In genomic region chr10:80486151-80486692, GRCh38 we compare ENCODE assay signal across 11 cellular contexts. TPM values are rescaled to one million over a fixed set of nuclear protein-coding genes. Genes with fewer than 3 reads are reported as not detected.
DNase-seq lines count a peak whose midpoint lies in the region; TF ChIP-seq lines count a peak whose summit lies in the region.
"Had no signal": no experiment of that assay in that cellular context is flagged by ENCODE, and none has a peak within 500 bp of the region (broad histone marks: within the 10 kb centered on the region; RNA-seq: fewer than 3 reads in every experiment).

No MANE protein-coding gene starts in this region.

- H3K27me3 ChIP-seq in liver (ENCODE audit: control insufficient read depth in 4 of 4, insufficient read depth in 4 of 4, low read length in 3 of 4): no peaks in the 10 kb centered on the region
- H3K27me3 ChIP-seq in suprapubic skin: no peaks in the 10 kb centered on the region
- no peaks in the 10 kb centered on the region for H3K27me3 ChIP-seq in H7 (ENCODE audit: control insufficient read depth, insufficient read depth, low read length)

- H3K4me1 ChIP-seq in liver (ENCODE audit: control insufficient read depth in 4 of 4, insufficient read depth in 4 of 4, low read length in 3 of 4): peaks cover 12 to 31% (median 16%) of the 10 kb centered on the region in 4 donors
- H3K4me1 ChIP-seq in suprapubic skin: peaks cover 79% of the 10 kb centered on the region

- peaks cover 81% of the 10 kb centered on the region for H3K4me1 Mint-ChIP-seq in activated T-helper 2 cell treated with anti-CD3 and anti-CD28 coated beads, Interferon-gamma antibody, Interleukin-2, Interleukin-4, amounts not matched to agents 10 μg/mL and 5 μg/mL and 100 μg/mL, durations not matched to agents 14 hours and 24 hours and 36 hours (ENCODE audit: low read depth)

- TF ChIP-seq CTCF in liver (IDR thresholded peaks at IDR 0.05; ENCODE audit: low read depth, low read length, missing input control) (no peak), suprapubic skin (IDR thresholded peaks at IDR 0.05) (no peak)

- DNase-seq in activated T-cell treated with anti-CD3 and anti-CD28 coated beads, Interleukin-2, amount 50 U/mL, for 1 hour: peak; percentile 42
- no peak for DNase-seq in activated T-cell treated with anti-CD3 and anti-CD28 coated beads for 4 hours
- no peak for DNase-seq in activated T-helper 2 cell treated with anti-CD3 and anti-CD28 coated beads, Interferon-gamma antibody, Interleukin-2, Interleukin-4, amounts not matched to agents 10 μg/mL and 5 μg/mL and 100 μg/mL, durations not matched to agents 14 hours and 24 hours and 36 hours (ENCODE audit: low spot score)
- peak in 1 of 2 donors; percentile 68 for DNase-seq in suprapubic skin (ENCODE audit: low spot score in 2 of 2)
- no peak for DNase-seq in H7
- no peak for DNase-seq in ACHN
- no peak for DNase-seq in NCI-H2171 (lab: John Stamatoyannopoulos, UW)
- DNase-seq: SK-N-SH had no signal

- peak overlapping the region; percentile 54 for H3K4me3 Mint-ChIP-seq in activated T-helper 2 cell treated with anti-CD3 and anti-CD28 coated beads, Interferon-gamma antibody, Interleukin-2, Interleukin-4, amounts not matched to agents 10 μg/mL and 5 μg/mL and 100 μg/mL, durations not matched to agents 14 hours and 24 hours and 36 hours (ENCODE audit: low read depth)

- no peak overlapping the region for H3K4me3 ChIP-seq in liver (ENCODE audit: low read depth in 1 of 3, low read length in 3 of 3)
- no peak overlapping the region for H3K4me3 ChIP-seq in suprapubic skin
- no peak overlapping the region for H3K4me3 ChIP-seq in H7 (ENCODE audit: insufficient read depth, low read depth, low read length)

- no peak overlapping the region for H3K9ac ChIP-seq in liver (ENCODE audit: low read depth in 1 of 2, low read length in 2 of 2)
- H3K9ac ChIP-seq: SK-N-SH had no signal

- TF ChIP-seq RAD21 in liver (IDR thresholded peaks at IDR 0.05): no peak

- H3K9me3 Mint-ChIP-seq in activated T-helper 2 cell treated with anti-CD3 and anti-CD28 coated beads, Interferon-gamma antibody, Interleukin-2, Interleukin-4, amounts not matched to agents 10 μg/mL and 5 μg/mL and 100 μg/mL, durations not matched to agents 14 hours and 24 hours and 36 hours: no peaks in the 10 kb centered on the region

- WGBS in liver: 71% methylated on average over 9 of the region's 9 CpGs
- WGBS in suprapubic skin: 46% methylated on average over 8 of the region's 9 CpGs

- H3K27me3 Mint-ChIP-seq in activated T-helper 2 cell treated with anti-CD3 and anti-CD28 coated beads, Interferon-gamma antibody, Interleukin-2, Interleukin-4, amounts not matched to agents 10 μg/mL and 5 μg/mL and 100 μg/mL, durations not matched to agents 14 hours and 24 hours and 36 hours (ENCODE audit: low read depth): no peaks in the 10 kb centered on the region

- intact Hi-C loops in activated T-helper 2 cell treated with anti-CD3 and anti-CD28 coated beads, Interferon-gamma antibody, Interleukin-2, Interleukin-4, amounts not matched to agents 10 μg/mL and 5 μg/mL and 100 μg/mL, durations not matched to agents 14 hours and 24 hours and 36 hours (cut with micrococcal nuclease): no loop called here

- H3K27ac Mint-ChIP-seq in activated T-helper 2 cell treated with anti-CD3 and anti-CD28 coated beads, Interferon-gamma antibody, Interleukin-2, Interleukin-4, amounts not matched to agents 10 μg/mL and 5 μg/mL and 100 μg/mL, durations not matched to agents 14 hours and 24 hours and 36 hours: peak overlapping the region; percentile 93

- H3K9me3 ChIP-seq in liver (ENCODE audit: control insufficient read depth in 4 of 4, low read length in 3 of 4) (no peaks in the 10 kb centered on the region), suprapubic skin (no peaks in the 10 kb centered on the region)
- H3K9me3 ChIP-seq: SK-N-SH had no signal

- peaks cover 45% of the 10 kb centered on the region for H3K36me3 Mint-ChIP-seq in activated T-helper 2 cell treated with anti-CD3 and anti-CD28 coated beads, Interferon-gamma antibody, Interleukin-2, Interleukin-4, amounts not matched to agents 10 μg/mL and 5 μg/mL and 100 μg/mL, durations not matched to agents 14 hours and 24 hours and 36 hours (ENCODE audit: low read depth)

- H3K27ac ChIP-seq in liver (ENCODE audit: low read depth in 1 of 2, low read length in 2 of 2): peak overlapping the region in 1 of 2 donors; percentile 53
- H3K27ac ChIP-seq in suprapubic skin: peak overlapping the region; percentile 58

- no peak for TF ChIP-seq EP300 in suprapubic skin (IDR thresholded peaks at IDR 0.05)

- H3K36me3 ChIP-seq in liver (ENCODE audit: control insufficient read depth in 4 of 4, insufficient read depth in 3 of 4, low read depth in 1 of 4, low read length in 3 of 4) (no peaks in the 10 kb centered on the region), suprapubic skin (peaks cover 26% of the 10 kb centered on the region), H7 (replicated peaks; ENCODE audit: control insufficient read depth, insufficient read depth, low read length) (peaks cover 2% of the 10 kb centered on the region)

- TF ChIP-seq POLR2A in suprapubic skin (IDR thresholded peaks at IDR 0.05): no peak

- in situ Hi-C loops in ACHN (cut with HindIII; ENCODE audit: low pct_ligation_motif_present, low pct_unique_long_range_greater_than_20kb, low sequenced_read_pairs): no loop called here

TF ChIP-seq in liver, 16 proteins besides CTCF, POLR2A, EP300 and RAD21:
- TF ChIP-seq NR2F2 (IDR thresholded peaks at IDR 0.05) (peak; percentile 19), FOXA2 (IDR thresholded peaks at IDR 0.05) (no peak), RXRA (IDR thresholded peaks at IDR 0.05) (peak in 1 of 2 donors; percentile 6), ATF3 (IDR thresholded peaks at IDR 0.05) (no peak)
TF ChIP-seq in liver: peak in this region for 2.

RNA-seq across cellular contexts. Expression of gene TSPAN14, which starts 32.1 kb away (rescaled TPM):
- 45.4 and 51.1 TPM in 2 replicates for total RNA-seq in activated T-helper 2 cell treated with anti-CD3 and anti-CD28 coated beads, Interferon-gamma antibody, Interleukin-2, Interleukin-4, amounts not matched to agents 10 μg/mL and 5 μg/mL and 100 μg/mL, durations not matched to agents 14 hours and 24 hours and 36 hours
- 10 to 100 TPM; 27.0 to 36.8 TPM for total RNA-seq in liver
- 10 to 100 TPM; 19.9 to 27.6 TPM for polyA plus RNA-seq in liver
- 100 to 1,000 TPM in 3 of 4 donors, 10 to 100 TPM in 1; 99.7 to 145 (median 122) TPM for total RNA-seq in suprapubic skin
- total RNA-seq in H7 (2014; rRNA removed; shearing (Covaris generic)): 36.3 and 37.6 TPM in 2 replicates

RNA-seq across cellular contexts. Expression of gene SH2D4B, which starts 51.5 kb away (rescaled TPM):
- 0.05 TPM in 1 of 2 replicates, not detected in the other for total RNA-seq in activated T-helper 2 cell treated with anti-CD3 and anti-CD28 coated beads, Interferon-gamma antibody, Interleukin-2, Interleukin-4, amounts not matched to agents 10 μg/mL and 5 μg/mL and 100 μg/mL, durations not matched to agents 14 hours and 24 hours and 36 hours
- total RNA-seq in liver: under 1 TPM in 1 of 2 donors, not detected in 1; 0.19 TPM
- polyA plus RNA-seq in liver: not detected
- under 1 TPM in 2 of 4 donors, not detected in 2; 0.18 to 0.23 TPM for total RNA-seq in suprapubic skin
- not detected in 2 replicates for total RNA-seq in H7 (2014; rRNA removed; shearing (Covaris generic))
- total RNA-seq: M059J had no signal
- polyA plus RNA-seq: aorta, SK-N-SH had no signal
